In genomic region chr5:153425914-153426313, GRCh38 we compare ENCODE assay signal across 14 cellular contexts.
DNase-seq lines count a peak whose midpoint lies in the region; ATAC-seq and TF ChIP-seq lines count a peak whose summit lies in the region.
"Had no signal": no experiment of that assay in that cellular context is flagged by ENCODE, and none has a peak within 500 bp of the region (broad histone marks: within the 10 kb centered on the region; RNA-seq: fewer than 3 reads in every experiment).

No MANE protein-coding gene starts in this region.

- H3K4me1 Mint-ChIP-seq in glutamatergic neuron (ENCODE audit: low read depth, unreplicated experiment): peaks cover 2% of the 10 kb centered on the region
- no peaks in the 10 kb centered on the region for H3K4me1 Mint-ChIP-seq in natural killer cell treated with Interleukin-12 subunit alpha and Interleukin-12 subunit beta and Interleukin-15 and Interleukin-18, amount 100 ng/mL, for 72 hours (ENCODE audit: low read depth in 2 of 2)
- H3K4me1 Mint-ChIP-seq: T-helper 17 cell had no signal

- H3K27ac Mint-ChIP-seq in glutamatergic neuron (ENCODE audit: unreplicated experiment): no peak overlapping the region
- no peak overlapping the region for H3K27ac Mint-ChIP-seq in natural killer cell treated with Interleukin-12 subunit alpha and Interleukin-12 subunit beta and Interleukin-15 and Interleukin-18, amount 100 ng/mL, for 72 hours
- H3K27ac Mint-ChIP-seq: brain, T-helper 17 cell had no signal

- H3K4me3 Mint-ChIP-seq in glutamatergic neuron (ENCODE audit: unreplicated experiment): no peak overlapping the region
- no peak overlapping the region for H3K4me3 Mint-ChIP-seq in natural killer cell treated with Interleukin-12 subunit alpha and Interleukin-12 subunit beta and Interleukin-15 and Interleukin-18, amount 100 ng/mL, for 72 hours
- H3K4me3 Mint-ChIP-seq: brain, T-helper 17 cell had no signal

- TF ChIP-seq CTCF in GM12874 (IDR thresholded peaks at IDR 0.05; ENCODE audit: insufficient read depth, low read depth, low read length) (peak; percentile 20; the same call in 1 of the 2 replicates), glutamatergic neuron (IDR thresholded peaks at IDR 0.05; ENCODE audit: partially characterized antibody, unreplicated experiment) (peak; percentile 10)

- peaks cover 2% of the 10 kb centered on the region for H3K27me3 Mint-ChIP-seq in glutamatergic neuron (ENCODE audit: unreplicated experiment)
- peaks cover 0 to 24% of the 10 kb centered on the region in 2 donors for H3K27me3 Mint-ChIP-seq in natural killer cell treated with Interleukin-12 subunit alpha and Interleukin-12 subunit beta and Interleukin-15 and Interleukin-18, amount 100 ng/mL, for 72 hours
- H3K27me3 Mint-ChIP-seq: T-helper 17 cell had no signal

- H3K9me3 Mint-ChIP-seq in glutamatergic neuron (ENCODE audit: unreplicated experiment): no peaks in the 10 kb centered on the region
- peaks cover 11% of the 10 kb centered on the region for H3K9me3 Mint-ChIP-seq in natural killer cell treated with Interleukin-12 subunit alpha and Interleukin-12 subunit beta and Interleukin-15 and Interleukin-18, amount 100 ng/mL, for 72 hours

- H3K36me3 Mint-ChIP-seq in glutamatergic neuron (ENCODE audit: unreplicated experiment): peaks cover 6% of the 10 kb centered on the region
- no peaks in the 10 kb centered on the region for H3K36me3 Mint-ChIP-seq in natural killer cell treated with Interleukin-12 subunit alpha and Interleukin-12 subunit beta and Interleukin-15 and Interleukin-18, amount 100 ng/mL, for 72 hours
- H3K36me3 Mint-ChIP-seq: brain had no signal

- no peak for ATAC-seq in GM18867 (IDR thresholded peaks at IDR 0.05; ENCODE audit: unreplicated experiment)
- no peak for ATAC-seq in natural killer cell treated with Interleukin-12 subunit alpha and Interleukin-12 subunit beta and Interleukin-15 and Interleukin-18, amount 100 ng/mL, for 72 hours
- no peak for ATAC-seq in HG02840 (IDR thresholded peaks at IDR 0.05; ENCODE audit: low FRiP score, unreplicated experiment)
- ATAC-seq: T-helper 17 cell had no signal

- DNase-seq in D341Med (ENCODE audit: low spot score) (peak; percentile 32), OCI-M1 (lab: John Stamatoyannopoulos, UW) (peak; percentile 11), glutamatergic neuron (no peak), globus pallidus (ENCODE audit: low spot score) (no peak)
- DNase-seq in natural killer cell treated with Interleukin-12 subunit alpha and Interleukin-12 subunit beta and Interleukin-15 and Interleukin-18, amount 100 ng/mL, for 72 hours (ENCODE audit: low spot score): no peak
- DNase-seq: IMR-90, left ventricle myocardium inferior, NCI-H510A, stomach, T-helper 17 cell had no signal

Comparison
In these comparisons a context has a peak if more than half of its experiments do, and no peak if none do; other contexts are left out.
1. DNase-seq: peak in D341Med (single experiment) and OCI-M1 (single experiment); none in glutamatergic neuron (single experiment), natural killer cell treated with Interleukin-12 subunit alpha and Interleukin-12 subunit beta and Interleukin-15 and Interleukin-18, amount 100 ng/mL, for 72 hours (single experiment) and globus pallidus (single experiment).